Comparison of ENCODE assay signal across 2 cellular contexts in genomic region chr11:57358543-57358961, GRCh38.
TF ChIP-seq lines count a peak whose summit lies in the region.

No MANE protein-coding gene starts in this region.

TF ChIP-seq in SK-N-SH, 30 proteins besides CTCF, POLR2A, EP300 and RAD21 (continued from another document):
- TF ChIP-seq, protein P1, sequence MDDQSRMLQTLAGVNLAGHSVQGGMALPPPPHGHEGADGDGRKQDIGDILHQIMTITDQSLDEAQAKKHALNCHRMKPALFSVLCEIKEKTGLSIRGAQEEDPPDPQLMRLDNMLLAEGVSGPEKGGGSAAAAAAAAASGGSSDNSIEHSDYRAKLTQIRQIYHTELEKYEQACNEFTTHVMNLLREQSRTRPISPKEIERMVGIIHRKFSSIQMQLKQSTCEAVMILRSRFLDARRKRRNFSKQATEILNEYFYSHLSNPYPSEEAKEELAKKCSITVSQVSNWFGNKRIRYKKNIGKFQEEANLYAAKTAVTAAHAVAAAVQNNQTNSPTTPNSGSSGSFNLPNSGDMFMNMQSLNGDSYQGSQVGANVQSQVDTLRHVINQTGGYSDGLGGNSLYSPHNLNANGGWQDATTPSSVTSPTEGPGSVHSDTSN (IDR thresholded peaks at IDR 0.05), result 0 out of 2 replicates have a peak, but pooled peaks have one; percentile 17

TF ChIP-seq in SK-N-SH treated with all-trans-retinoic acid at 6 μM for 48 hours, 23 proteins besides CTCF, POLR2A, EP300 and RAD21 (continued from another document):
- TF ChIP-seq PPARA (CRISPR knock-in tag; IDR thresholded peaks at IDR 0.05; ENCODE audit: borderline replicate concordance) (no peak), CSDC2 (CRISPR knock-in tag; IDR thresholded peaks at IDR 0.05) (no peak), ZNF8 (CRISPR knock-in tag; IDR thresholded peaks at IDR 0.05) (no peak)
- TF ChIP-seq, protein P2, sequence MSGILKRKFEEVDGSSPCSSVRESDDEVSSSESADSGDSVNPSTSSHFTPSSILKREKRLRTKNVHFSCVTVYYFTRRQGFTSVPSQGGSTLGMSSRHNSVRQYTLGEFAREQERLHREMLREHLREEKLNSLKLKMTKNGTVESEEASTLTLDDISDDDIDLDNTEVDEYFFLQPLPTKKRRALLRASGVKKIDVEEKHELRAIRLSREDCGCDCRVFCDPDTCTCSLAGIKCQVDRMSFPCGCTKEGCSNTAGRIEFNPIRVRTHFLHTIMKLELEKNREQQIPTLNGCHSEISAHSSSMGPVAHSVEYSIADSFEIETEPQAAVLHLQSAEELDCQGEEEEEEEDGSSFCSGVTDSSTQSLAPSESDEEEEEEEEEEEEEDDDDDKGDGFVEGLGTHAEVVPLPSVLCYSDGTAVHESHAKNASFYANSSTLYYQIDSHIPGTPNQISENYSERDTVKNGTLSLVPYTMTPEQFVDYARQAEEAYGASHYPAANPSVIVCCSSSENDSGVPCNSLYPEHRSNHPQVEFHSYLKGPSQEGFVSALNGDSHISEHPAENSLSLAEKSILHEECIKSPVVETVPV (CRISPR knock-in tag; IDR thresholded peaks at IDR 0.05), result no peak
- TF ChIP-seq, protein P3, sequence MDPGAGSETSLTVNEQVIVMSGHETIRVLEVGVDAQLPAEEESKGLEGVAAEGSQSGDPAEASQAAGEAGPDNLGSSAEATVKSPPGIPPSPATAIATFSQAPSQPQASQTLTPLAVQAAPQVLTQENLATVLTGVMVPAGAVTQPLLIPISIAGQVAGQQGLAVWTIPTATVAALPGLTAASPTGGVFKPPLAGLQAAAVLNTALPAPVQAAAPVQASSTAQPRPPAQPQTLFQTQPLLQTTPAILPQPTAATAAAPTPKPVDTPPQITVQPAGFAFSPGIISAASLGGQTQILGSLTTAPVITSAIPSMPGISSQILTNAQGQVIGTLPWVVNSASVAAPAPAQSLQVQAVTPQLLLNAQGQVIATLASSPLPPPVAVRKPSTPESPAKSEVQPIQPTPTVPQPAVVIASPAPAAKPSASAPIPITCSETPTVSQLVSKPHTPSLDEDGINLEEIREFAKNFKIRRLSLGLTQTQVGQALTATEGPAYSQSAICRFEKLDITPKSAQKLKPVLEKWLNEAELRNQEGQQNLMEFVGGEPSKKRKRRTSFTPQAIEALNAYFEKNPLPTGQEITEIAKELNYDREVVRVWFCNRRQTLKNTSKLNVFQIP (CRISPR knock-in tag; IDR thresholded peaks at IDR 0.05; ENCODE audit: borderline replicate concordance, low read depth), result no peak
